In the genomic region with DNA sequence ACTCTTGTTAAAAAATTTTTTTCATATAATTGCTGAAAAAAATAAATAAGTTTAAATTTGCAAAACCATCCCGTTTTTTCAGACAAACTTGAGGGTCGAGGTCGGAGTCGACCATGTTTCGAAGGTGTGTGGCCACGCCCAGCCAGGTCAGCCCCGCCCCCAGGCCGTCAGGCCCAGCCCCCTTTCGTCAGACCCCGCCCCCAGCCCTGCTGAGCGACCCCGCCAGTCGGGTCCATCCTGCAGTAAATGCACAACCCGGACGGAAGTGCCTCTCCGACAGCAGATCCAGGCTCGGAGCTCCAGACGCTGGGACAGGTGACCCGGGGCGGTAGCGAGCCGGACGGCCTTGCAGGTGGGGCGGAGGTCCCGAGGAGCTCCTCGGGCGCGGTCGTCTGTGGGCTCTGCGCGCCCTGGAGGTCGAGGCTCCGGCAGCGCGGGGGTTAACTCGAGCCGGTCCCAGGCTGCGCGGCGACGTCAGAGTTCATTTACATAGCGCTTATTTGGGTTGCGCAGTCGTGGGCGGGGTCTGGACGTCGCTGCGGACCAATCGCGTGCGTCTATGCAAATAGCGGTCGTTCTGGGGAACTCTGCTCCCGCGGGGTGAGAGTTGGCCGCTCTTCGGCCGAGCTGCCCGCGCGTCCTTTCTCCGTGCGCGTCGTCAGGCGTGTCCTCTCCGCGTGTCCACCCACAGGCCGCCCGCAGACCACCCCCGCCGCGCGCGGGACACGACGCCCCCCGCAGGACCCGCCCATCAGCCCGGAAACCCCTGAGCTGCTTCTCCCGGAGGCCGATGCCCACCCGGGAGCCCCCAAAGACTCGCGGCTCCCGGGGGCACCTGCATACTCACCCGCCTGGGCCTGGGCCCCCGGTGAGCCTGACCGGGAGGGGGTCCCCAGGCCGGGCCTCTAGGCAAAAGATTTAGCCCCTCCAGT, we compare ENCODE assay signal across 8 cellular contexts. TPM values are rescaled to one million over a fixed set of nuclear protein-coding genes. Genes with fewer than 3 reads are reported as not detected.
DNase-seq lines count a peak whose midpoint lies in the region; FAIRE-seq and TF ChIP-seq lines count a peak whose summit lies in the region.

A gene with protein sequence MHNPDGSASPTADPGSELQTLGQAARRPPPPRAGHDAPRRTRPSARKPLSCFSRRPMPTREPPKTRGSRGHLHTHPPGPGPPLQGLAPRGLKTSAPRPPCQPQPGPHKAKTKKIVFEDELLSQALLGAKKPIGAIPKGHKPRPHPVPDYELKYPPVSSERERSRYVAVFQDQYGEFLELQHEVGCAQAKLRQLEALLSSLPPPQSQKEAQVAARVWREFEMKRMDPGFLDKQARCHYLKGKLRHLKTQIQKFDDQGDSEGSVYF (plus strand): TSS at position 225 of the 932 bp plus-strand sequence. CDS start 22 bp downstream, at position 247.

- H3K27ac Mint-ChIP-seq in HFFc6: peak within 1 kb of the TSS; percentile 94

- no CpG with 5 or more reads among the region's 90 CpGs for WGBS in neuronal stem cell (ENCODE audit: extremely low coverage in 2 of 2, insufficient read length in 2 of 2, insufficient replicate concordance in 1 of 2), 2 donors

- H3K4me3 ChIP-seq in NB4 (ENCODE audit: low read depth, low read length) (peak within 1 kb of the TSS; percentile 55), neuronal stem cell (ENCODE audit: low read length in 2 of 2) (peak within 1 kb of the TSS; percentile 63 to 85), subcutaneous abdominal adipose tissue (ENCODE audit: low read depth in 1 of 5, low read length in 5 of 5) (peak within 1 kb of the TSS; percentile 68 to 86 (median 79))

- H2BK12ac ChIP-seq in neuronal stem cell (ENCODE audit: low read length): no peak within 1 kb of the TSS

- H3K4me3 Mint-ChIP-seq in HFFc6: peak within 1 kb of the TSS; percentile 96

- H3K36me3 Mint-ChIP-seq in HFFc6 (ENCODE audit: low read depth): no peaks in the 10 kb centered on the region; the same call in 1 of the 2 replicates

- peak within 1 kb of the TSS; percentile 99 for H2AFZ ChIP-seq in neuronal stem cell (ENCODE audit: low read length)

- H3K79me1 ChIP-seq in neuronal stem cell (ENCODE audit: low read depth, low read length): peaks cover 4% of the 10 kb centered on the region

- H2AK5ac ChIP-seq in neuronal stem cell (ENCODE audit: low read depth, low read length): peak within 1 kb of the TSS; percentile 94

- peak; percentile 65 for TF ChIP-seq POLR2A in NB4 (IDR thresholded peaks at IDR 0.05; ENCODE audit: extremely low read depth, insufficient read length)

- H3K9me3 Mint-ChIP-seq in HFFc6: no peaks in the 10 kb centered on the region

- peak within 1 kb of the TSS; percentile 98 for H3K23ac ChIP-seq in neuronal stem cell (ENCODE audit: low read depth, low read length, poor library complexity)

- H3K4me1 Mint-ChIP-seq in HFFc6 (ENCODE audit: low read depth): peaks cover 7% of the 10 kb centered on the region

- peak; percentile 58 for FAIRE-seq in frontal cortex (lab: Jason Lieb, UNC)

- peak within 1 kb of the TSS; percentile 88 for H3K9ac ChIP-seq in neuronal stem cell (ENCODE audit: low read depth, low read length, poor library complexity)
- H3K9ac ChIP-seq in subcutaneous abdominal adipose tissue (ENCODE audit: low read length in 5 of 5): peak within 1 kb of the TSS in 4 of 5 donors; percentile 53 to 75 (median 70)

- peak within 1 kb of the TSS; percentile 96 for H3K4me2 ChIP-seq in neuronal stem cell (ENCODE audit: insufficient read depth, low read length, poor library complexity, severe bottlenecking)

- peak within 1 kb of the TSS; percentile 99 for H3K18ac ChIP-seq in neuronal stem cell (ENCODE audit: low read length)

- H3K4me1 ChIP-seq in neuronal stem cell (ENCODE audit: control insufficient read depth in 2 of 2, insufficient read depth in 1 of 2, low read depth in 1 of 2, low read length in 2 of 2): peaks cover 0 to 2% of the 10 kb centered on the region in 2 donors
- H3K4me1 ChIP-seq in subcutaneous abdominal adipose tissue (ENCODE audit: control insufficient read depth in 5 of 5, insufficient read depth in 5 of 5, low read length in 5 of 5): peaks cover 1 to 19% (median 18%) of the 10 kb centered on the region in 5 donors

- H2BK15ac ChIP-seq in neuronal stem cell (ENCODE audit: low read length): peak within 1 kb of the TSS; percentile 49

- no peak within 1 kb of the TSS for H4K8ac ChIP-seq in neuronal stem cell (ENCODE audit: low read depth, low read length)

- H4K91ac ChIP-seq in neuronal stem cell (ENCODE audit: low read depth, low read length, poor library complexity): no peak within 1 kb of the TSS

- peak within 1 kb of the TSS; percentile 66 for H2BK5ac ChIP-seq in neuronal stem cell (ENCODE audit: low read length)

- no peak within 1 kb of the TSS for H3K4ac ChIP-seq in neuronal stem cell (ENCODE audit: low read length)

- H3K27ac ChIP-seq in neuronal stem cell (replicated peaks; ENCODE audit: low read length) (peak within 1 kb of the TSS; percentile 98), subcutaneous abdominal adipose tissue (ENCODE audit: low read depth, low read length) (peak within 1 kb of the TSS; percentile 62)

- H3K9me3 ChIP-seq in neuronal stem cell (replicated peaks in 1 of 2; ENCODE audit: control insufficient read depth in 2 of 2, insufficient read depth in 1 of 2, low read depth in 1 of 2, low read length in 2 of 2): no peaks in the 10 kb centered on the region
- H3K9me3 ChIP-seq in subcutaneous abdominal adipose tissue (ENCODE audit: control insufficient read depth in 5 of 5, low read length in 5 of 5): no peaks in the 10 kb centered on the region

- H3K27me3 ChIP-seq in neuronal stem cell (ENCODE audit: control insufficient read depth in 3 of 3, insufficient read depth in 3 of 3, low read depth in 1 of 3, low read length in 3 of 3): no peaks in the 10 kb centered on the region
- no peaks in the 10 kb centered on the region for H3K27me3 ChIP-seq in subcutaneous abdominal adipose tissue (ENCODE audit: control insufficient read depth in 5 of 5, insufficient read depth in 4 of 5, low read length in 5 of 5)

- DNase-seq in GM04504 (ENCODE audit: low read depth): peak; percentile 96
- DNase-seq in HFFc6: peak; percentile 95
- DNase-seq in NB4 (ENCODE audit: low read depth): peak; percentile 98
- peak; percentile 98 for DNase-seq in SK-N-DZ (ENCODE audit: low spot score)
- peak; percentile 97 for DNase-seq in activated naive CD4-positive, alpha-beta T cell treated with Interleukin-2 at 50 U/mL for 16 hours
- peak; percentile 95 to 96 for DNase-seq in frontal cortex (ENCODE audit: low spot score in 2 of 2)
- DNase-seq in neuronal stem cell (ENCODE audit: low spot score): peak; percentile 98

- H3K36me3 ChIP-seq in neuronal stem cell (replicated peaks in 1 of 2; ENCODE audit: control insufficient read depth in 2 of 2, insufficient read depth in 2 of 2, low read length in 2 of 2) (peaks cover 2 to 19% of the 10 kb centered on the region in 2 donors), subcutaneous abdominal adipose tissue (ENCODE audit: control insufficient read depth in 5 of 5, insufficient read depth in 5 of 5, low read length in 5 of 5) (peaks cover 0 to 23% (median 13%) of the 10 kb centered on the region in 5 donors)

- peak within 1 kb of the TSS; percentile 71 for H3K14ac ChIP-seq in neuronal stem cell (ENCODE audit: low read length)

- TF ChIP-seq CTCF in HFFc6 (IDR thresholded peaks at IDR 0.05) (no peak), NB4 (IDR thresholded peaks at IDR 0.05; ENCODE audit: low read depth, low read length) (no peak)

- peak within 1 kb of the TSS; percentile 81 for H2BK120ac ChIP-seq in neuronal stem cell (ENCODE audit: low read depth, low read length)

- H3K27me3 Mint-ChIP-seq in HFFc6 (ENCODE audit: insufficient read depth): peaks cover 4% of the 10 kb centered on the region

RNA-seq across cellular contexts. Expression of the gene that starts here (rescaled TPM):
- 10 to 100 TPM; 13.0 to 20.3 (median 17.4) TPM for total RNA-seq in HFFc6 (2021; fragmentation: NEBNext Ultra II Directional; extraction: Animal tissue kit (Norgen Biotek cat#: 25700))
- polyA plus RNA-seq in SK-N-DZ (2014; cell fraction: cytosol; rRNA removed): 1.6 and 3.9 TPM in 2 replicates
- 0.78 and 9.6 TPM in 2 replicates for polyA plus RNA-seq in SK-N-DZ (2014; cell fraction: nucleus; rRNA removed)
- 0.82 TPM for total RNA-seq in frontal cortex
- 16.5 TPM for polyA plus RNA-seq in neuronal stem cell (2013, experiment 1 of 2)
- 16.7 TPM for polyA plus RNA-seq in neuronal stem cell (2013, experiment 2 of 2)

Comparison
In these comparisons a context has a peak if more than half of its experiments do, and no peak if none do; other contexts are left out.
1. Peak in every context shown above with its lines: DNase-seq, H3K4me3 ChIP-seq and H3K27ac ChIP-seq.
2. Peak in DNase-seq in frontal cortex; RNA of the gene not detected or under 1 TPM.